In the genomic region with DNA sequence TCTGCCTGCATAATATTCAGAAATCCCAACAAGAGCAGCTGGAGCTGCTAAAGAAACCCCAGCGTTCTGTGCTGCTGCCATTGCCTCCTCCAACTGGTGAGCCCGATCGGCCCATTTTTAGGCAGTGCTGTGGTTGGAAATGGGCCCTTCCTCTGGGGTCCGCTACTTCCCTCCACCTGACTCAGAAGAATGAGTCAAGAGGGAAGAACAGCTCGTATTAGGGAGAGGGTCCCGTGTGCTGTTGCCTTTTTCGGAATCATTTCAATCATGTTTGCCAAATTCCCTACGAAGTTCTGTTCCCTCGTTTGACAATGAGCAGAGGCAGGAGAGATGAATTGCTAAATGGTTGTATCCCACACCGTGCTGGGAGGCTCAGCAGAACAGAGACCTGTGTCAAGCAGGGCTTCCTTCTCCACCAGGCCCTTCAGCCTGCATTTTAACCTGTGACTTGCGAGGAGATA, we compare ENCODE assay signal across 10 cellular contexts. TPM values are rescaled to one million over a fixed set of nuclear protein-coding genes. Genes with fewer than 3 reads are reported as not detected.
DNase-seq lines count a peak whose midpoint lies in the region; ATAC-seq, FAIRE-seq and TF ChIP-seq lines count a peak whose summit lies in the region.
"Had no signal": no experiment of that assay in that cellular context is flagged by ENCODE, and none has a peak within 500 bp of the region (broad histone marks: within the 10 kb centered on the region; RNA-seq: fewer than 3 reads in every experiment).

No MANE protein-coding gene starts in this region.

- H3K18ac ChIP-seq in mesenchymal stem cell (ENCODE audit: low read depth in 1 of 2, low read length in 2 of 2) = peak overlapping the region in 1 of 2 experiments; percentile 64

- no peak overlapping the region for H4K8ac ChIP-seq in mesenchymal stem cell (ENCODE audit: low read length)

- ATAC-seq in HG03196 (IDR thresholded peaks at IDR 0.05; ENCODE audit: unreplicated experiment) = no peak
- ATAC-seq: activated CD8-positive, alpha-beta T cell treated with anti-CD3 and anti-CD28 coated beads for 36 hours had no signal

- 79% methylated on average over 10 of the region's 11 CpGs for WGBS in mesenchymal stem cell

- H3K27me3 ChIP-seq in SJSA1 (replicated peaks) (no peaks in the 10 kb centered on the region), colonic mucosa (no peaks in the 10 kb centered on the region), mesenchymal stem cell (ENCODE audit: control insufficient read depth in 1 of 2, insufficient read depth in 1 of 2, low read length in 2 of 2) (no peaks in the 10 kb centered on the region)

- H2BK120ac ChIP-seq in mesenchymal stem cell (ENCODE audit: low read depth, low read length) = no peak overlapping the region

- H2BK5ac ChIP-seq in mesenchymal stem cell (ENCODE audit: low read depth, low read length, poor library complexity, severe bottlenecking) = no peak overlapping the region

- peak overlapping the region in 1 of 2 experiments; percentile 38 for H3K4ac ChIP-seq in mesenchymal stem cell (ENCODE audit: low read depth in 1 of 2, low read length in 2 of 2)

- H3K4me3 ChIP-seq in SJSA1 (no peak overlapping the region), colonic mucosa (no peak overlapping the region), mesenchymal stem cell (ENCODE audit: insufficient read depth in 1 of 2, low read depth in 1 of 2, low read length in 2 of 2) (no peak overlapping the region)

- peak in 1 of 2 experiments; percentile 27 for DNase-seq in SJSA1 (ENCODE audit: low read depth in 1 of 2, low spot score in 2 of 2)
- DNase-seq in colonic mucosa = peak; percentile 14
- no peak for DNase-seq in mesenchymal stem cell
- no peak for DNase-seq in NCI-H524 treated with DMSO at 0.1 percent for 48 hours (lab: John Stamatoyannopoulos, UW)
- DNase-seq in GM12892 (ENCODE audit: insufficient read length) = no peak
- DNase-seq in T-helper 9 cell = no peak
- DNase-seq: activated CD8-positive, alpha-beta T cell treated with anti-CD3 and anti-CD28 coated beads for 36 hours had no signal

- H2BK12ac ChIP-seq in mesenchymal stem cell (ENCODE audit: low read length in 2 of 2) = peak overlapping the region in 1 of 2 experiments; percentile 70

- no peak for FAIRE-seq in GM12892 (lab: Jason Lieb, UNC)

- H3K4me2 ChIP-seq in mesenchymal stem cell (ENCODE audit: low read length, poor library complexity, severe bottlenecking) = no peak overlapping the region

- H2AFZ ChIP-seq in mesenchymal stem cell (ENCODE audit: low read depth, low read length) = peak overlapping the region; percentile 64

- H3K9ac ChIP-seq in colonic mucosa (ENCODE audit: low read depth in 2 of 2, low read length in 2 of 2) (no peak overlapping the region), mesenchymal stem cell (ENCODE audit: low read length) (peak overlapping the region; percentile 88)

- H4K91ac ChIP-seq in mesenchymal stem cell (ENCODE audit: low read length) = no peak overlapping the region

- intact Hi-C loops in colonic mucosa (cut with DNase I) = no loop called here

- H3K23ac ChIP-seq in mesenchymal stem cell (ENCODE audit: low read length in 2 of 2) = no peak overlapping the region

- TF ChIP-seq POLR2A in GM12892 (IDR thresholded peaks at IDR 0.05; ENCODE audit: low read depth, low read length) = no peak

- H3K4me1 ChIP-seq in SJSA1 (replicated peaks) (peaks cover 30% of the 10 kb centered on the region), colonic mucosa (no peaks in the 10 kb centered on the region), mesenchymal stem cell (ENCODE audit: control insufficient read depth, insufficient read depth, low read depth, low read length) (peaks cover 14% of the 10 kb centered on the region)

- peak overlapping the region; percentile 37 for H2AK5ac ChIP-seq in mesenchymal stem cell (ENCODE audit: low read length, severe bottlenecking)

- H3K36me3 ChIP-seq in SJSA1 (no peaks in the 10 kb centered on the region), colonic mucosa (no peaks in the 10 kb centered on the region), mesenchymal stem cell (ENCODE audit: control insufficient read depth in 1 of 2, insufficient read depth in 2 of 2, low read depth in 1 of 2, low read length in 2 of 2) (peaks cover 32 to 62% of the 10 kb centered on the region in 2 experiments)

- H3K27ac ChIP-seq in SJSA1 (peak overlapping the region; percentile 55), colonic mucosa (peak overlapping the region; percentile 69), mesenchymal stem cell (ENCODE audit: low read length, poor library complexity, severe bottlenecking) (peak overlapping the region; percentile 56), temporal lobe (ENCODE audit: low read depth, low read length) (peak overlapping the region; percentile 92)

- H3K9me3 ChIP-seq in SJSA1 (replicated peaks) (no peaks in the 10 kb centered on the region), colonic mucosa (no peaks in the 10 kb centered on the region), mesenchymal stem cell (ENCODE audit: control insufficient read depth, low read length) (no peaks in the 10 kb centered on the region)

- TF ChIP-seq CTCF in colonic mucosa (IDR thresholded peaks at IDR 0.05) = no peak

- H2BK15ac ChIP-seq in mesenchymal stem cell (ENCODE audit: low read depth, poor library complexity, severe bottlenecking) = no peak overlapping the region

- peak overlapping the region in 1 of 2 experiments; percentile 69 for H3K14ac ChIP-seq in mesenchymal stem cell (ENCODE audit: low read length in 2 of 2)

- no peaks in the 10 kb centered on the region for H3K79me1 ChIP-seq in mesenchymal stem cell (replicated peaks; ENCODE audit: low read length, poor library complexity, severe bottlenecking)

RNA-seq across cellular contexts. Expression of a gene that starts 38.4 kb away (rescaled TPM):
- not detected in 2 replicates for total RNA-seq in SJSA1 (2014; rRNA removed; shearing (Covaris generic))
- 1 to 10 TPM; 1.9 to 5.3 TPM for total RNA-seq in colonic mucosa
- polyA plus RNA-seq in mesenchymal stem cell (2013, experiment 1 of 2) = 1.1 TPM
- 1.2 TPM for polyA plus RNA-seq in mesenchymal stem cell (2013, experiment 2 of 2)
- 11.3 TPM for total RNA-seq in temporal lobe
- polyA plus RNA-seq in GM12892 (2012; ENCODE audit: missing spikeins) = not detected
- total RNA-seq: activated CD8-positive, alpha-beta T cell treated with anti-CD3 and anti-CD28 coated beads for 36 hours; dermis microvascular lymphatic vessel endothelial cell had no signal
